Comparison of ENCODE assay signal across 28 cellular contexts in the genomic region with DNA sequence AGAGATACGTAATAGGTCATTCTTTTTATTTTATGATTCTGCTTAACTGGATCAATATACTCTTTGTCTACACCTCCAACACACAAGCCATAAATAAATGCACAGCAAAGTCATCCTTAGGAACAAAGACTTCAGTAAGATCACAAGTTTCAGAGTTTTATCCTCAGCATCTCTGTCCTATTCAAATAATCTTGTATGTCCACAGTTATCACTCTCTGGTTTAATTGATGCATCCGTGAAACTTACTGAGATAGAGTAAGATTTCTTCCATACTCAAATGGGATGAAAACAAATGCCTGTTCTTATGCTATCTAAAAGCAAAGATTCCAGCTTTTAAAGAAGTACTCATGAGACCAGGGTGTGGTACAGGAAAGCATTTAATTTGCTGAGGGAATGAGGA.
"Had no signal": no experiment of that assay in that cellular context is flagged by ENCODE, and none has a peak within 500 bp of the region (broad histone marks: within the 10 kb centered on the region; RNA-seq: fewer than 3 reads in every experiment).

No MANE protein-coding gene starts in this region.

- ATAC-seq: activated naive CD4-positive, alpha-beta T cell treated with anti-CD3 and anti-CD28 coated beads, Interleukin-2, amount 50 U/mL, for 72 hours; activated naive CD8-positive, alpha-beta T cell treated with anti-CD3 and anti-CD28 coated beads, Interleukin-2, amount 50 U/mL, for 24 hours; activated T-cell treated with anti-CD3 and anti-CD28 coated beads, Interleukin-2, amount 50 U/mL, for 4 hours; activated T-cell treated with anti-CD3 and anti-CD28 coated beads, Interleukin-2, amount 50 U/mL, for 72 hours; activated T-helper 17 cell treated with anti-CD3 and anti-CD28 coated beads, Interleukin-2, amount 50 U/mL, for 72 hours; body of pancreas had no signal

- DNase-seq: activated effector memory CD4-positive, alpha-beta T cell treated with anti-CD3 and anti-CD28 coated beads, Interleukin-2, amount 50 U/mL, for 16 hours; activated effector memory CD4-positive, alpha-beta T cell treated with Interleukin-2 at 50 U/mL for 16 hours; activated gamma-delta T cell; activated gamma-delta T cell treated with Interleukin-2 at 50 U/mL for 16 hours; activated naive CD4-positive, alpha-beta T cell; activated naive CD4-positive, alpha-beta T cell treated with anti-CD3 and anti-CD28 coated beads for 36 hours; activated naive CD4-positive, alpha-beta T cell treated with anti-CD3 and anti-CD28 coated beads, Interleukin-2, amount 10 ng/mL, durations not matched to agents 7 days and 5 days; activated naive CD4-positive, alpha-beta T cell treated with anti-CD3 and anti-CD28 coated beads, Interleukin-2, amount 50 U/mL, for 16 hours; activated naive CD4-positive, alpha-beta T cell treated with Interleukin-2 at 50 U/mL for 16 hours; activated naive CD8-positive, alpha-beta T cell treated with anti-CD3 and anti-CD28 coated beads for 36 hours; activated naive CD8-positive, alpha-beta T cell treated with anti-CD3 and anti-CD28 coated beads, Interleukin-2, amount 10 ng/mL, durations not matched to agents 7 days and 5 days; activated naive CD8-positive, alpha-beta T cell treated with anti-CD3 and anti-CD28 coated beads, Interleukin-2, amount 50 U/mL, for 24 hours; activated T-cell treated with anti-CD3 and anti-CD28 coated beads, Interleukin-2, amount 50 U/mL, for 24 hours; activated T-cell treated with anti-CD3 and anti-CD28 coated beads, Interleukin-2, amount 50 U/mL, for 4 hours; activated T-cell treated with anti-CD3 and anti-CD28 coated beads, Interleukin-2, amount 50 U/mL, for 48 hours; activated T-cell treated with anti-CD3 and anti-CD28 coated beads, Interleukin-2, amount 50 U/mL, for 72 hours; adrenal gland; amniotic stem cell; amygdala; anterior cingulate cortex; aorta; body of pancreas; brain microvascular endothelial cell; caudate nucleus; central memory CD4-positive, alpha-beta T cell; cerebellar nuclear complex had no signal
